In genomic region chr10:24196426-24197039, GRCh38 we compare ENCODE assay signal across 8 cellular contexts. TPM values are rescaled to one million over a fixed set of nuclear protein-coding genes. Genes with fewer than 3 reads are reported as not detected.
DNase-seq lines count a peak whose midpoint lies in the region; ATAC-seq and TF ChIP-seq lines count a peak whose summit lies in the region.

No MANE protein-coding gene starts in this region.

- peak; percentile 85 for ATAC-seq in GM21423 (IDR thresholded peaks at IDR 0.05; ENCODE audit: unreplicated experiment)
- ATAC-seq in SK-N-SH treated with all-trans-retinoic acid at 6 μM for 48 hours, result peak; percentile 96
- peak; percentile 68 to 93 (median 88) for ATAC-seq in heart right ventricle
- no peak for ATAC-seq in GM18520 (IDR thresholded peaks at IDR 0.05; ENCODE audit: unreplicated experiment)

- H3K27me3 ChIP-seq in heart right ventricle, result no peaks in the 10 kb centered on the region

- H3K4me1 ChIP-seq in heart right ventricle, result peaks cover 0 to 54% (median 9%) of the 10 kb centered on the region in 9 donors

- H3K27ac ChIP-seq in heart right ventricle, result peak overlapping the region in 4 of 10 donors; percentile 10 to 44 (median 22)

- H3K9me3 ChIP-seq in heart right ventricle, result no peaks in the 10 kb centered on the region

- H3K36me3 ChIP-seq in heart right ventricle, result no peaks in the 10 kb centered on the region

- DNase-seq in DMS79 (lab: John Stamatoyannopoulos, UW) (peak; percentile 22), HuH-7 (ENCODE audit: low spot score) (peak; percentile 89), heart right ventricle (peak; percentile 62 to 87), retina (peak; percentile 82)
- DNase-seq in activated naive CD8-positive, alpha-beta T cell treated with anti-CD3 and anti-CD28 coated beads, Interleukin-2, amount 50 U/mL, for 16 hours (ENCODE audit: low read depth, low spot score), result peak; percentile 20

- peak; percentile 94 to 99 (median 97) for TF ChIP-seq CTCF in heart right ventricle (IDR thresholded peaks at IDR 0.05)

- intact Hi-C loops in heart right ventricle (cut with DNase I), result loop anchor here (1.0 to 10.0 kb wide), 10 partner anchors 112 to 321 kb away; no protein-coding TSS in a partner anchor

- no peak overlapping the region for H3K4me3 ChIP-seq in heart right ventricle

- WGBS in heart right ventricle, 2 donors, result 22 to 26% methylated on average over 11 of the region's 11 CpGs

TF ChIP-seq in SK-N-SH treated with all-trans-retinoic acid at 6 μM for 48 hours, 23 proteins besides CTCF, POLR2A, EP300 and RAD21:
- no peak for TF ChIP-seq PPARA (CRISPR knock-in tag; IDR thresholded peaks at IDR 0.05; ENCODE audit: borderline replicate concordance)
- no peak for TF ChIP-seq ZNF565 (CRISPR knock-in tag; conservative IDR thresholded peaks at IDR 0.05; ENCODE audit: low read depth)
- TF ChIP-seq ISL1 (CRISPR knock-in tag; IDR thresholded peaks at IDR 0.05), result no peak
- TF ChIP-seq TCF4 (CRISPR knock-in tag; IDR thresholded peaks at IDR 0.05; ENCODE audit: borderline replicate concordance), result no peak
- TF ChIP-seq SNAI2 (CRISPR knock-in tag; IDR thresholded peaks at IDR 0.05), result no peak
- TF ChIP-seq OSR1 (CRISPR knock-in tag; IDR thresholded peaks at IDR 0.05), result no peak
- TF ChIP-seq TSHZ2 (CRISPR knock-in tag; IDR thresholded peaks at IDR 0.05), result no peak
- TF ChIP-seq BACH2 (CRISPR knock-in tag; IDR thresholded peaks at IDR 0.05; ENCODE audit: borderline replicate concordance), result no peak
- TF ChIP-seq CSDC2 (CRISPR knock-in tag; IDR thresholded peaks at IDR 0.05), result no peak
- TF ChIP-seq ZFP30 (CRISPR knock-in tag; IDR thresholded peaks at IDR 0.05), result no peak
- TF ChIP-seq CREB5 (CRISPR knock-in tag; IDR thresholded peaks at IDR 0.05; ENCODE audit: low read depth), result no peak

RNA-seq across cellular contexts. Expression of gene KIAA1217, which starts 12.4 kb away (rescaled TPM):
- total RNA-seq in heart right ventricle, result 10 to 100 TPM; 27.9 to 49.5 (median 38.8) TPM
- 10 to 100 TPM in 1 of 2 donors, 1 to 10 TPM in 1; 6.9 to 31.7 TPM for polyA plus RNA-seq in heart right ventricle

Comparison
In these comparisons a context has a peak if more than half of its experiments do, and no peak if none do; other contexts are left out.
1. DNase-seq: peak in every context shown above with its lines; median percentile 89 in HuH-7; 82 in retina; 74 in heart right ventricle; 22 in DMS79; 20 in activated naive CD8-positive, alpha-beta T cell treated with anti-CD3 and anti-CD28 coated beads, Interleukin-2, amount 50 U/mL, for 16 hours.